18 cellular contexts compared by ENCODE assay signal in genomic region chr3:27628029-27628750, GRCh38.
DNase-seq lines count a peak whose midpoint lies in the region; ATAC-seq, FAIRE-seq and TF ChIP-seq lines count a peak whose summit lies in the region.
"Had no signal": no experiment of that assay in that cellular context is flagged by ENCODE, and none has a peak within 500 bp of the region (broad histone marks: within the 10 kb centered on the region; RNA-seq: fewer than 3 reads in every experiment).

No MANE protein-coding gene starts in this region.

- H3K36me3 ChIP-seq in BLaER1 treated with 17β-estradiol and CSF1 and Interleukin-3, amounts not matched to agents 10 nM and 100 nM = no peaks in the 10 kb centered on the region
- H3K36me3 ChIP-seq in PC-3 (ENCODE audit: low read depth, low read length) = no peaks in the 10 kb centered on the region
- no peaks in the 10 kb centered on the region for H3K36me3 ChIP-seq in endothelial cell of umbilical vein (ENCODE audit: control insufficient read depth in 2 of 2, extremely low read depth in 1 of 2, insufficient read depth in 2 of 2, low read length in 2 of 2)
- no peaks in the 10 kb centered on the region for H3K36me3 ChIP-seq in testis (ENCODE audit: low read depth, missing control alignments)
- H3K36me3 ChIP-seq: colonic mucosa had no signal

- CTCF ChIA-PET in PC-3 (lab: Charles Lee) (interaction anchor here (0.6 to 0.7 kb wide), 2 partner anchors 49 to 93 kb away, joined by 3 read pairs; no protein-coding TSS in a partner anchor), endothelial cell of umbilical vein (lab: Charles Lee) (interaction anchor here (0.9 to 1.7 kb wide), 6 partner anchors 8 to 53 kb away, joined by 3 to 5 read pairs (median 4); no protein-coding TSS in a partner anchor)

- TF ChIP-seq POLR2A in endothelial cell of umbilical vein (IDR thresholded peaks at IDR 0.05; ENCODE audit: low read depth, low read length) (no peak), testis (IDR thresholded peaks at IDR 0.05) (no peak)

- peaks cover 20 to 57% (median 22%) of the 10 kb centered on the region in 11 experiments for H3K27me3 ChIP-seq in BLaER1 treated with 17β-estradiol and CSF1 and Interleukin-3, amounts not matched to agents 10 nM and 100 nM
- no peaks in the 10 kb centered on the region for H3K27me3 ChIP-seq in PC-3 (ENCODE audit: low read length)
- H3K27me3 ChIP-seq in endothelial cell of umbilical vein (ENCODE audit: control insufficient read depth in 2 of 2, insufficient read depth in 2 of 2, low read length in 2 of 2) = no peaks in the 10 kb centered on the region
- no peaks in the 10 kb centered on the region for H3K27me3 ChIP-seq in testis
- H3K27me3 ChIP-seq: colonic mucosa had no signal

- dilution Hi-C loops in endothelial cell of umbilical vein (cut with MboI; ENCODE audit: extremely low pct_ligation_motif_present, low sequenced_read_pairs) = no loop called here

- WGBS in testis, 2 donors = 87 to 95% methylated on average over 5 of the region's 5 CpGs

- H3K4me1 ChIP-seq in BLaER1 treated with 17β-estradiol and CSF1 and Interleukin-3, amounts not matched to agents 10 nM and 100 nM = peaks cover 23 to 42% (median 31%) of the 10 kb centered on the region in 10 experiments
- H3K4me1 ChIP-seq in PC-3 (ENCODE audit: insufficient read depth, low read length) = peaks cover 66% of the 10 kb centered on the region
- H3K4me1 ChIP-seq in endothelial cell of umbilical vein (ENCODE audit: control insufficient read depth, extremely low read depth, insufficient read depth, low read length) = peaks cover 57% of the 10 kb centered on the region
- no peaks in the 10 kb centered on the region for H3K4me1 ChIP-seq in testis
- H3K4me1 ChIP-seq: colonic mucosa, parathyroid adenoma had no signal

- H2AFZ ChIP-seq in PC-3 (ENCODE audit: low read length) (no peak overlapping the region), endothelial cell of umbilical vein (ENCODE audit: low read depth, low read length) (no peak overlapping the region)
- H2AFZ ChIP-seq: parathyroid adenoma had no signal

- peak; percentile 69 for ATAC-seq in PC-3
- ATAC-seq in GM18868 (IDR thresholded peaks at IDR 0.05; ENCODE audit: unreplicated experiment) = no peak

- no peaks in the 10 kb centered on the region for H3K9me1 ChIP-seq in endothelial cell of umbilical vein (replicated peaks; ENCODE audit: control insufficient read depth, extremely low read depth, insufficient read depth, low read length)

- no peaks in the 10 kb centered on the region for H3K79me2 ChIP-seq in PC-3 (ENCODE audit: low read length)
- H3K79me2 ChIP-seq in endothelial cell of umbilical vein (ENCODE audit: control insufficient read depth, insufficient read depth, low read length) = no peaks in the 10 kb centered on the region
- H3K79me2 ChIP-seq: parathyroid adenoma had no signal

- H3K9ac ChIP-seq in BLaER1 treated with 17β-estradiol and CSF1 and Interleukin-3, amounts not matched to agents 10 nM and 100 nM = no peak overlapping the region
- peak overlapping the region; percentile 40 for H3K9ac ChIP-seq in PC-3 (ENCODE audit: low read length)
- peak overlapping the region; percentile 17 for H3K9ac ChIP-seq in endothelial cell of umbilical vein (replicated peaks; ENCODE audit: extremely low read depth, insufficient read depth, low read length)
- H3K9ac ChIP-seq: parathyroid adenoma had no signal

- DNase-seq in EL = peak; percentile 36
- peak; percentile 91 for DNase-seq in PC-3
- peak; percentile 50 for DNase-seq in endothelial cell of umbilical vein (ENCODE audit: low read depth, low spot score)
- no peak for DNase-seq in testis
- no peak for DNase-seq in NCI-H2107 treated with DMSO at 0.1 percent for 48 hours (lab: John Stamatoyannopoulos, UW; ENCODE audit: unreplicated experiment)
- DNase-seq: activated CD4-positive, alpha-beta T cell treated with anti-CD3 and anti-CD28 coated beads, Interleukin-2, amount 50 U/mL, for 48 hours; activated gamma-delta T cell; aorta; colonic mucosa; NCI-H1417 treated with DMSO at 0.1 percent for 48 hours; NK-92 treated with Interleukin-12 subunit alpha and Interleukin-12 subunit beta, amount 100 ng/mL, for 24 hours; SHP77 treated with DMSO at 0.1 percent for 48 hours; stimulated activated CD4-positive, alpha-beta T cell treated with anti-CD3 and anti-CD28 coated beads, Interleukin-4, amount 100 ng/mL, for 24 hours; stimulated activated CD8-positive, alpha-beta memory T cell treated with anti-CD3 and anti-CD28 coated beads, Interleukin-4, amount 100 ng/mL, for 48 hours had no signal

- FAIRE-seq in endothelial cell of umbilical vein (lab: Jason Lieb, UNC) = peak; percentile 52

- no peaks in the 10 kb centered on the region for H4K20me1 ChIP-seq in BLaER1 treated with 17β-estradiol and CSF1 and Interleukin-3, amounts not matched to agents 10 nM and 100 nM
- H4K20me1 ChIP-seq in PC-3 (ENCODE audit: low read length) (no peaks in the 10 kb centered on the region), endothelial cell of umbilical vein (replicated peaks; ENCODE audit: control insufficient read depth, extremely low read depth, insufficient read depth, low read length) (no peaks in the 10 kb centered on the region)

- POLR2A ChIA-PET in PC-3 (lab: Charles Lee; ENCODE audit: unreplicated experiment) = interaction anchor here (0.6 kb wide), 1 partner anchor 19 kb away, joined by 4 read pairs; no protein-coding TSS in a partner anchor
- POLR2A ChIA-PET in endothelial cell of umbilical vein (lab: Charles Lee) = no interaction called here

- TF ChIP-seq CTCF in PC-3 (conservative IDR thresholded peaks at IDR 0.05; ENCODE audit: low read depth, low read length) (no peak), endothelial cell of umbilical vein (IDR thresholded peaks at IDR 0.05; ENCODE audit: extremely low read depth in 1 of 2, insufficient read depth in 1 of 2, low read depth in 1 of 2, low read length in 2 of 2) (no peak), testis (IDR thresholded peaks at IDR 0.05) (no peak)

- no peaks in the 10 kb centered on the region for H3F3A ChIP-seq in PC-3 (ENCODE audit: low read length, unreplicated experiment)

- no peaks in the 10 kb centered on the region for H3K9me3 ChIP-seq in BLaER1 treated with 17β-estradiol and CSF1 and Interleukin-3, amounts not matched to agents 10 nM and 100 nM (replicated peaks in 1 of 11)
- H3K9me3 ChIP-seq in PC-3 (ENCODE audit: low read length) (no peaks in the 10 kb centered on the region), endothelial cell of umbilical vein (replicated peaks; ENCODE audit: control insufficient read depth, insufficient read depth, low read length) (no peaks in the 10 kb centered on the region), testis (no peaks in the 10 kb centered on the region)
- H3K9me3 ChIP-seq: colonic mucosa had no signal

- intact Hi-C loops in PC-3 (cut with micrococcal nuclease) (loop anchor here (1.0 to 2.0 kb wide), 3 partner anchors 53 to 143 kb away; partner anchors contain the start of gene SLC4A7), endothelial cell of umbilical vein (cut with micrococcal nuclease) (loop anchor here (2.0 kb wide), 3 partner anchors 21 to 69 kb away; no protein-coding TSS in a partner anchor), testis (cut with DNase I; ENCODE audit: low total_unique reads) (no loop called here)

- H3K4me2 ChIP-seq in BLaER1 treated with 17β-estradiol and CSF1 and Interleukin-3, amounts not matched to agents 10 nM and 100 nM = peak overlapping the region; percentile 42 to 71 (median 59); a peak in 20 of 22 replicates
- H3K4me2 ChIP-seq in PC-3 (ENCODE audit: low read length) (peak overlapping the region; percentile 59), endothelial cell of umbilical vein (ENCODE audit: insufficient read depth, low read length) (peak overlapping the region; percentile 67)

- H3K9me2 ChIP-seq in PC-3 (replicated peaks; ENCODE audit: low read length) = no peaks in the 10 kb centered on the region

- peak overlapping the region in 1 of 11 experiments; percentile 29; a peak in 2 of 22 replicates for H3K27ac ChIP-seq in BLaER1 treated with 17β-estradiol and CSF1 and Interleukin-3, amounts not matched to agents 10 nM and 100 nM
- H3K27ac ChIP-seq in PC-3 (ENCODE audit: low read length) (peak overlapping the region; percentile 80), endothelial cell of umbilical vein (ENCODE audit: insufficient read depth, low read depth, low read length) (peak overlapping the region; percentile 47), testis (no peak overlapping the region)
- H3K27ac ChIP-seq: colonic mucosa, epithelial cell of prostate, parathyroid adenoma had no signal

- H3K4me3 ChIP-seq in BLaER1 treated with 17β-estradiol and CSF1 and Interleukin-3, amounts not matched to agents 10 nM and 100 nM = no peak overlapping the region
- H3K4me3 ChIP-seq in PC-3 (ENCODE audit: low read length) (0 out of 2 replicates have a peak overlapping the region, but pooled peaks have one; percentile 0), endothelial cell of umbilical vein (replicated peaks in 1 of 3; ENCODE audit: insufficient read depth in 1 of 3, low read depth in 1 of 3, low read length in 3 of 3) (no peak overlapping the region), testis (no peak overlapping the region)
- H3K4me3 ChIP-seq: colonic mucosa had no signal

- BruUV-seq in PC-3 (replicated peaks; lab: Mats Ljungman, UMichigan) (no TSS peak), endothelial cell of umbilical vein (replicated peaks; lab: Mats Ljungman, UMichigan) (no TSS peak)

TF ChIP-seq in endothelial cell of umbilical vein, 7 proteins besides CTCF, POLR2A, EP300 and RAD21:
- TF ChIP-seq EZH2 (IDR thresholded peaks at IDR 0.05; ENCODE audit: borderline replicate concordance, low read depth, low read length, severe bottlenecking) (no peak), GATA2 (IDR thresholded peaks at IDR 0.05; ENCODE audit: insufficient read depth, insufficient read length, low read depth, low read length) (no peak), MAX (IDR thresholded peaks at IDR 0.05; ENCODE audit: insufficient read depth, insufficient read length) (no peak), JUN (IDR thresholded peaks at IDR 0.05; ENCODE audit: borderline replicate concordance, insufficient read depth, insufficient read length, low read depth) (peak; percentile 39), FOS (IDR thresholded peaks at IDR 0.05; ENCODE audit: borderline replicate concordance, insufficient read depth, low read length) (no peak), MYC (IDR thresholded peaks at IDR 0.05; ENCODE audit: low read depth, low read length) (no peak)

Comparison
In these comparisons a context has a peak if more than half of its experiments do, and no peak if none do; other contexts are left out.
1. H3K27ac ChIP-seq: peak in PC-3 (single experiment) and endothelial cell of umbilical vein (single experiment); none in testis (0 of 2).
2. H3K9ac ChIP-seq: peak in PC-3 (single experiment) and endothelial cell of umbilical vein (single experiment); none in BLaER1 treated with 17β-estradiol and CSF1 and Interleukin-3, amounts not matched to agents 10 nM and 100 nM (0 of 11).
3. DNase-seq: peak in EL (single experiment), PC-3 (single experiment) and endothelial cell of umbilical vein (single experiment); none in testis (single experiment) and NCI-H2107 treated with DMSO at 0.1 percent for 48 hours (single experiment).
4. Peak in every context shown above with its lines, with median percentiles within 50 percentile points of each other: H3K4me2 ChIP-seq.